In genomic region chr18:50107468-50107867, GRCh38 we compare ENCODE assay signal across 18 cellular contexts.
DNase-seq lines count a peak whose midpoint lies in the region; ATAC-seq and TF ChIP-seq lines count a peak whose summit lies in the region.
"Had no signal": no experiment of that assay in that cellular context is flagged by ENCODE, and none has a peak within 500 bp of the region (broad histone marks: within the 10 kb centered on the region; RNA-seq: fewer than 3 reads in every experiment).

No MANE protein-coding gene starts in this region.

- peaks cover 10% of the 10 kb centered on the region for H3K27me3 Mint-ChIP-seq in endodermal cell (ENCODE audit: insufficient read depth)
- peaks cover 6% of the 10 kb centered on the region for H3K27me3 Mint-ChIP-seq in nephron (ENCODE audit: low read depth)
- H3K27me3 Mint-ChIP-seq in osteocyte (ENCODE audit: unreplicated experiment): no peaks in the 10 kb centered on the region

- H3K27ac ChIP-seq in endodermal cell (ENCODE audit: low read depth, low read length): no peak overlapping the region

- H3K9me3 ChIP-seq in endodermal cell (ENCODE audit: control insufficient read depth, low read length): no peaks in the 10 kb centered on the region

- peaks cover 8% of the 10 kb centered on the region for H3K27me3 ChIP-seq in endodermal cell (ENCODE audit: control insufficient read depth, insufficient read depth, low read length, poor library complexity, severe bottlenecking)

- H3K36me3 ChIP-seq in endodermal cell (ENCODE audit: control insufficient read depth, insufficient read depth, low read length): no peaks in the 10 kb centered on the region

- H3K4me3 Mint-ChIP-seq in endodermal cell (no peak overlapping the region), nephron (no peak overlapping the region), osteocyte (ENCODE audit: unreplicated experiment) (no peak overlapping the region)
- H3K4me3 Mint-ChIP-seq: CD4-positive, CD25-positive, alpha-beta regulatory T cell had no signal

- ATAC-seq in GM19043 (IDR thresholded peaks at IDR 0.05; ENCODE audit: low read depth, unreplicated experiment) (peak; percentile 60), SK-N-SH treated with all-trans-retinoic acid at 6 μM for 48 hours (no peak)
- ATAC-seq: PC-3 had no signal

- DNase-seq in endodermal cell (peak; percentile 20), NCI-H446 treated with DMSO at 0.1 percent for 48 hours (lab: John Stamatoyannopoulos, UW) (no peak), NCI-H1694 treated with DMSO at 0.1 percent for 48 hours (lab: John Stamatoyannopoulos, UW) (no peak), osteocyte (ENCODE audit: extremely low spot score, unreplicated experiment) (no peak)
- DNase-seq: CD4-positive, CD25-positive, alpha-beta regulatory T cell; COR-L47; DMS 273 treated with DMSO at 0.1 percent for 48 hours; Kasumi-1; NCI-H1694; NCI-H2081 treated with DMSO at 0.1 percent for 48 hours; NCI-H2171 treated with DMSO at 0.1 percent for 48 hours; NCI-H446; NCI-H526 treated with DMSO at 0.1 percent for 48 hours; PC-3; SHP77 had no signal

- WGBS in endodermal cell (ENCODE audit: insufficient coverage in 1 of 2, insufficient read length in 1 of 2), 2 experiments: 87% methylated on average over 1 of the region's 1 CpG; no CpG with 5 or more reads in 1 of the 2 experiments

- no peak overlapping the region for H3K9ac ChIP-seq in endodermal cell (ENCODE audit: extremely low read depth, low read length, poor library complexity, severe bottlenecking)

- TF ChIP-seq CTCF in endodermal cell (conservative IDR thresholded peaks at IDR 0.05): no peak
- TF ChIP-seq CTCF in nephron (IDR thresholded peaks at IDR 0.05; ENCODE audit: unreplicated experiment in 3 of 3): no peak
- no peak for TF ChIP-seq CTCF in osteocyte (IDR thresholded peaks at IDR 0.05)

- peaks cover 5% of the 10 kb centered on the region for H3K4me1 ChIP-seq in endodermal cell (ENCODE audit: control insufficient read depth, insufficient read depth, low read length)

- H3K36me3 Mint-ChIP-seq in endodermal cell (ENCODE audit: low read depth) (no peaks in the 10 kb centered on the region), nephron (ENCODE audit: low read depth) (no peaks in the 10 kb centered on the region), osteocyte (ENCODE audit: unreplicated experiment) (no peaks in the 10 kb centered on the region)
- H3K36me3 Mint-ChIP-seq: CD4-positive, CD25-positive, alpha-beta regulatory T cell had no signal

- H3K4me3 ChIP-seq in endodermal cell (ENCODE audit: low read length): no peak overlapping the region

- H3K4me1 Mint-ChIP-seq in endodermal cell: peaks cover 18% of the 10 kb centered on the region
- no peaks in the 10 kb centered on the region for H3K4me1 Mint-ChIP-seq in nephron
- H3K4me1 Mint-ChIP-seq in osteocyte (ENCODE audit: unreplicated experiment): no peaks in the 10 kb centered on the region
- H3K4me1 Mint-ChIP-seq: CD4-positive, CD25-positive, alpha-beta regulatory T cell had no signal

- no peaks in the 10 kb centered on the region for H3K9me3 Mint-ChIP-seq in endodermal cell
- no peaks in the 10 kb centered on the region for H3K9me3 Mint-ChIP-seq in nephron
- no peaks in the 10 kb centered on the region for H3K9me3 Mint-ChIP-seq in osteocyte (ENCODE audit: unreplicated experiment)

- H3K27ac Mint-ChIP-seq in endodermal cell: no peak overlapping the region
- H3K27ac Mint-ChIP-seq in nephron: peak overlapping the region in 2 of 3 experiments; percentile 54 to 82
- H3K27ac Mint-ChIP-seq in osteocyte (ENCODE audit: unreplicated experiment): no peak overlapping the region
- H3K27ac Mint-ChIP-seq: CD4-positive, CD25-positive, alpha-beta regulatory T cell had no signal

TF ChIP-seq in SK-N-SH treated with all-trans-retinoic acid at 6 μM for 48 hours, 23 proteins besides CTCF, POLR2A, EP300 and RAD21:
- TF ChIP-seq POU6F1 (CRISPR knock-in tag; IDR thresholded peaks at IDR 0.05; ENCODE audit: borderline replicate concordance, low read depth) (no peak), TCF4 (CRISPR knock-in tag; IDR thresholded peaks at IDR 0.05; ENCODE audit: borderline replicate concordance) (no peak), BACH2 (CRISPR knock-in tag; IDR thresholded peaks at IDR 0.05; ENCODE audit: borderline replicate concordance) (no peak), SNAI2 (CRISPR knock-in tag; IDR thresholded peaks at IDR 0.05) (no peak), OSR1 (CRISPR knock-in tag; IDR thresholded peaks at IDR 0.05) (no peak), ISL1 (CRISPR knock-in tag; IDR thresholded peaks at IDR 0.05) (no peak), ARNTL (CRISPR knock-in tag; IDR thresholded peaks at IDR 0.05; ENCODE audit: borderline replicate concordance, low read depth) (no peak), ZNF8 (CRISPR knock-in tag; IDR thresholded peaks at IDR 0.05) (no peak), ZFP30 (CRISPR knock-in tag; IDR thresholded peaks at IDR 0.05) (no peak), PATZ1 (CRISPR knock-in tag; IDR thresholded peaks at IDR 0.05; ENCODE audit: borderline replicate concordance) (no peak)

Comparison
In these comparisons a context has a peak if more than half of its experiments do, and no peak if none do; other contexts are left out.
1. H3K27ac Mint-ChIP-seq: peak in nephron (2 of 3); none in endodermal cell (single experiment) and osteocyte (single experiment).